Comparison of ENCODE assay signal across 11 cellular contexts in the genomic region with DNA sequence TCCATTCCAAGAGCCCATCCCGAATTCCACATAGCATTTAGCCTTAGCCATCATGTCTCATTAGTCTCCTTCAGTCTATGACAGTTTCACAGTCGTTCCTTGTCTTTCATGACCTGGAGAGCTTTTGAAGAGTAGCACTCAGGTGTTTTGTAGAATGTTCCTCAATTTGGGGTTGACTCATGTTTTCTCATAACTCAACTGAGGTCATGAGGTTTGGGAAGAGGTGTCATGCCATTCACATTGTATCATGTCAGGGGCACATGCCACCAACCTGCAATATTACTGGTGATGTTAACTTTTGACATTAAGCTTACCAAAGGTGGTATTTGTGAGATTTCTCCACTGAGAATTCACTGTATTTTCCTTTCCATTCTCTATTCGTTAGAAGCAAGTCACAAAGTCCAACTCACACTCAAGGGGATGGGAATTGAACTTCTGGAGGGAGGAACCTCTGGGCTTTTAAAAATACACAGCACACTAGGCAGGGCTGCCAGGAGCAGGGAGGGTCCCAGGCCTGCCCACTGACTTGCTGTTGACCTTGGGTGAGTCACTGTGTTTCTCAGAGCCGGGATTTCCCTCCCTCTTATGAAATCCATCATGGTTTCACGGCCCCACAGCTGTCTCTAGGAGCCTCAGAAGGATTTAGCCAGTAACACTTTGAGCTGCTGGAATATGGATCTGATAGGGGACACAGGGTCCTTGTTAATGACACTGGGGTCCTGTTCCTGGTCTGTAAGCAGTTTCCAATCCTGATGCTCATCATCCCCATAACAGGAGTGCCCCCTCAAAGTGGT.
DNase-seq lines count a peak whose midpoint lies in the region; ATAC-seq and TF ChIP-seq lines count a peak whose summit lies in the region.
"Had no signal": no experiment of that assay in that cellular context is flagged by ENCODE, and none has a peak within 500 bp of the region (broad histone marks: within the 10 kb centered on the region; RNA-seq: fewer than 3 reads in every experiment).

No MANE protein-coding gene starts in this region.

- BruUV-seq in PC-9 (replicated peaks; lab: Mats Ljungman, UMichigan), result no TSS peak

- POLR2A ChIA-PET in activated CD4-positive, alpha-beta T cell treated with anti-CD3 and anti-CD28 coated beads for 36 hours (lab: Charles Lee), result no interaction called here
- POLR2A ChIA-PET in PC-9 (lab: Charles Lee; ENCODE audit: unreplicated experiment), result no interaction called here

- H3K4me2 ChIP-seq in PC-9 (peak overlapping the region; percentile 23; the same call in 1 of the 2 replicates), fibroblast of lung (ENCODE audit: extremely low read depth, insufficient read depth, low read length) (no peak overlapping the region)

- intact Hi-C loops in activated CD4-positive, alpha-beta T cell treated with anti-CD3 and anti-CD28 coated beads for 36 hours (cut with DNase I, micrococcal nuclease), result no loop called here
- intact Hi-C loops in PC-9 (cut with micrococcal nuclease; ENCODE audit: unreplicated experiment), result no loop called here

- H3K36me3 ChIP-seq in PC-9 (ENCODE audit: low read depth) (no peaks in the 10 kb centered on the region), fibroblast of lung (ENCODE audit: control insufficient read depth, insufficient read depth, low read length) (no peaks in the 10 kb centered on the region)
- H3K36me3 ChIP-seq: prostate gland had no signal

- no peaks in the 10 kb centered on the region for H3K9me2 ChIP-seq in PC-9 (ENCODE audit: insufficient read depth)

- TF ChIP-seq CTCF in PC-9 (conservative IDR thresholded peaks at IDR 0.05), result no peak
- TF ChIP-seq CTCF in fibroblast of lung (conservative IDR thresholded peaks at IDR 0.05 in 1 of 2, IDR thresholded peaks at IDR 0.05 in 1 of 2; ENCODE audit: low read depth in 1 of 2, low read length in 2 of 2), result no peak

- no peaks in the 10 kb centered on the region for H4K20me1 ChIP-seq in PC-9 (ENCODE audit: insufficient read depth)
- H4K20me1 ChIP-seq in fibroblast of lung (ENCODE audit: control insufficient read depth, extremely low read depth, insufficient read depth, low read length), result no peaks in the 10 kb centered on the region

- H3K4me1 Mint-ChIP-seq in activated CD4-positive, alpha-beta T cell treated with anti-CD3 and anti-CD28 coated beads for 36 hours, result no peaks in the 10 kb centered on the region

- CTCF ChIA-PET in activated CD4-positive, alpha-beta T cell treated with anti-CD3 and anti-CD28 coated beads for 36 hours (lab: Charles Lee), result no interaction called here
- CTCF ChIA-PET in PC-9 (lab: Charles Lee), result interaction anchor here (0.6 kb wide), 1 partner anchor 15 kb away, joined by 12 read pairs; no protein-coding TSS in a partner anchor

- H3K4me3 ChIP-seq in PC-9, result no peak overlapping the region
- H3K4me3 ChIP-seq in fibroblast of lung (replicated peaks in 1 of 4; ENCODE audit: control extremely low read depth in 1 of 4, insufficient read depth in 1 of 4, low read depth in 3 of 4, low read length in 4 of 4), result no peak overlapping the region
- H3K4me3 ChIP-seq: prostate gland had no signal

- peak; percentile 30 for ATAC-seq in activated CD4-positive, alpha-beta T cell treated with anti-CD3 and anti-CD28 coated beads for 36 hours
- no peak for ATAC-seq in HG03025 (IDR thresholded peaks at IDR 0.05; ENCODE audit: low FRiP score, unreplicated experiment)
- ATAC-seq in activated CD4-positive, CD25-positive, alpha-beta regulatory T cell treated with anti-CD3 and anti-CD28 coated beads, Interleukin-2, amount 50 U/mL, for 24 hours, result no peak

- H3K36me3 Mint-ChIP-seq in activated CD4-positive, alpha-beta T cell treated with anti-CD3 and anti-CD28 coated beads for 36 hours (ENCODE audit: low read depth), result no peaks in the 10 kb centered on the region

- H3F3A ChIP-seq in PC-9 (ENCODE audit: insufficient read depth, low read depth), result no peaks in the 10 kb centered on the region; the same call in 1 of the 2 replicates

- H2AFZ ChIP-seq in PC-9 (no peak overlapping the region), fibroblast of lung (ENCODE audit: low read length) (no peak overlapping the region)

- no peak overlapping the region for H3K4me3 Mint-ChIP-seq in activated CD4-positive, alpha-beta T cell treated with anti-CD3 and anti-CD28 coated beads for 36 hours
- H3K4me3 Mint-ChIP-seq: dendritic cell treated with granulocyte-macrophage colony-stimulating factor and Interleukin-4, amounts not matched to agents 40 ng/mL and 50 ng/mL, for 4 days had no signal

- no peak overlapping the region for H3K27ac Mint-ChIP-seq in activated CD4-positive, alpha-beta T cell treated with anti-CD3 and anti-CD28 coated beads for 36 hours
- H3K27ac Mint-ChIP-seq: dendritic cell treated with granulocyte-macrophage colony-stimulating factor and Interleukin-4, amounts not matched to agents 40 ng/mL and 50 ng/mL, for 4 days had no signal

- H3K9me3 Mint-ChIP-seq in activated CD4-positive, alpha-beta T cell treated with anti-CD3 and anti-CD28 coated beads for 36 hours (ENCODE audit: low read depth), result peaks cover 10% of the 10 kb centered on the region

- H3K27ac ChIP-seq in PC-9, result no peak overlapping the region
- H3K27ac ChIP-seq in fibroblast of lung (ENCODE audit: insufficient read depth, low read length), result no peak overlapping the region
- H3K27ac ChIP-seq: prostate gland had no signal

- H3K4me1 ChIP-seq in PC-9 (replicated peaks; ENCODE audit: insufficient read depth), result peaks cover 11% of the 10 kb centered on the region
- no peaks in the 10 kb centered on the region for H3K4me1 ChIP-seq in fibroblast of lung (ENCODE audit: control insufficient read depth, extremely low read depth, insufficient read depth, low read length)
- H3K4me1 ChIP-seq: prostate gland had no signal

- no peaks in the 10 kb centered on the region for H3K27me3 Mint-ChIP-seq in activated CD4-positive, alpha-beta T cell treated with anti-CD3 and anti-CD28 coated beads for 36 hours

- H3K9me3 ChIP-seq in PC-9 (ENCODE audit: insufficient read depth, low read depth) (no peaks in the 10 kb centered on the region), fibroblast of lung (ENCODE audit: control insufficient read depth, insufficient read depth, low read depth, low read length) (no peaks in the 10 kb centered on the region)
- H3K9me3 ChIP-seq: prostate gland had no signal

- H3K27me3 ChIP-seq in PC-9 (ENCODE audit: insufficient read depth, low read depth), result no peaks in the 10 kb centered on the region
- H3K27me3 ChIP-seq in fibroblast of lung (ENCODE audit: control insufficient read depth, insufficient read depth, low read length), result no peaks in the 10 kb centered on the region

- no peaks in the 10 kb centered on the region for H3K79me2 ChIP-seq in PC-9 (ENCODE audit: low read depth)
- no peaks in the 10 kb centered on the region for H3K79me2 ChIP-seq in fibroblast of lung (ENCODE audit: control insufficient read depth, insufficient read depth, low read length)

- H3K9ac ChIP-seq in fibroblast of lung (ENCODE audit: insufficient read depth, low read length), result no peak overlapping the region

- DNase-seq in activated CD4-positive, alpha-beta T cell treated with anti-CD3 and anti-CD28 coated beads for 36 hours, result peak; percentile 8
- DNase-seq in activated CD4-positive, alpha-beta T cell treated with anti-CD3 and anti-CD28 coated beads for 1 hour, result no peak
- peak; percentile 1 to 44 for DNase-seq in PC-9
- DNase-seq in fibroblast of lung (ENCODE audit: low read depth in 2 of 2), result peak; percentile 75 to 89
- peak; percentile 65 for DNase-seq in stromal cell of bone marrow (ENCODE audit: low read depth)
- no peak for DNase-seq in NCI-H2029 treated with DMSO at 0.1 percent for 48 hours (lab: John Stamatoyannopoulos, UW)
- DNase-seq: NCI-H187 treated with DMSO at 0.1 percent for 48 hours had no signal

Comparison
In these comparisons a context has a peak if more than half of its experiments do, and no peak if none do; other contexts are left out.
1. DNase-seq: peak in activated CD4-positive, alpha-beta T cell treated with anti-CD3 and anti-CD28 coated beads for 36 hours (single experiment), PC-9 (2 of 2), fibroblast of lung (2 of 2) and stromal cell of bone marrow (single experiment); none in activated CD4-positive, alpha-beta T cell treated with anti-CD3 and anti-CD28 coated beads for 1 hour (single experiment) and NCI-H2029 treated with DMSO at 0.1 percent for 48 hours (single experiment).